Comparison of ENCODE assay signal across 1 cellular context in the genomic region with DNA sequence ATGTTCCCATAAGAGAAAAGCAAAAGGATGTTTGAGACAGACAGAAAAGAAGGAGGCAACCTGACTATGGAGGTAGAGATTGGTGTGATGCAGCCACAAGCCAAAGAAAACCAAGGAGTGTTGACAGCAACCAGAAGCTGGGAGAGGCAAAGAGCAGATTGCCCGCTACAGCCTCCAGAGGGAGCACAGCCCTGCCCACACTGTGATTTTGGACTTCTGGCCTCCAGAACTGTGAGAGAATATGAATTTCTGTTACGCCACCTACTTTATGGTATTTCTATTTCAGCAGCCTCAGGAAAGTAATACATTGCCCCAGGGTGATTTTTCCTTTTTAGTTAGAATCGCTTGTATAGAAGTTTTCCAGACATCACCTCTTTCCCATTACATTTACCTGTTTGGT.
TF ChIP-seq lines count a peak whose summit lies in the region.

No MANE protein-coding gene starts in this region.

TF ChIP-seq in GM23338, 12 proteins besides CTCF, POLR2A, EP300 and RAD21 (continued from another document):
- TF ChIP-seq, protein P1, sequence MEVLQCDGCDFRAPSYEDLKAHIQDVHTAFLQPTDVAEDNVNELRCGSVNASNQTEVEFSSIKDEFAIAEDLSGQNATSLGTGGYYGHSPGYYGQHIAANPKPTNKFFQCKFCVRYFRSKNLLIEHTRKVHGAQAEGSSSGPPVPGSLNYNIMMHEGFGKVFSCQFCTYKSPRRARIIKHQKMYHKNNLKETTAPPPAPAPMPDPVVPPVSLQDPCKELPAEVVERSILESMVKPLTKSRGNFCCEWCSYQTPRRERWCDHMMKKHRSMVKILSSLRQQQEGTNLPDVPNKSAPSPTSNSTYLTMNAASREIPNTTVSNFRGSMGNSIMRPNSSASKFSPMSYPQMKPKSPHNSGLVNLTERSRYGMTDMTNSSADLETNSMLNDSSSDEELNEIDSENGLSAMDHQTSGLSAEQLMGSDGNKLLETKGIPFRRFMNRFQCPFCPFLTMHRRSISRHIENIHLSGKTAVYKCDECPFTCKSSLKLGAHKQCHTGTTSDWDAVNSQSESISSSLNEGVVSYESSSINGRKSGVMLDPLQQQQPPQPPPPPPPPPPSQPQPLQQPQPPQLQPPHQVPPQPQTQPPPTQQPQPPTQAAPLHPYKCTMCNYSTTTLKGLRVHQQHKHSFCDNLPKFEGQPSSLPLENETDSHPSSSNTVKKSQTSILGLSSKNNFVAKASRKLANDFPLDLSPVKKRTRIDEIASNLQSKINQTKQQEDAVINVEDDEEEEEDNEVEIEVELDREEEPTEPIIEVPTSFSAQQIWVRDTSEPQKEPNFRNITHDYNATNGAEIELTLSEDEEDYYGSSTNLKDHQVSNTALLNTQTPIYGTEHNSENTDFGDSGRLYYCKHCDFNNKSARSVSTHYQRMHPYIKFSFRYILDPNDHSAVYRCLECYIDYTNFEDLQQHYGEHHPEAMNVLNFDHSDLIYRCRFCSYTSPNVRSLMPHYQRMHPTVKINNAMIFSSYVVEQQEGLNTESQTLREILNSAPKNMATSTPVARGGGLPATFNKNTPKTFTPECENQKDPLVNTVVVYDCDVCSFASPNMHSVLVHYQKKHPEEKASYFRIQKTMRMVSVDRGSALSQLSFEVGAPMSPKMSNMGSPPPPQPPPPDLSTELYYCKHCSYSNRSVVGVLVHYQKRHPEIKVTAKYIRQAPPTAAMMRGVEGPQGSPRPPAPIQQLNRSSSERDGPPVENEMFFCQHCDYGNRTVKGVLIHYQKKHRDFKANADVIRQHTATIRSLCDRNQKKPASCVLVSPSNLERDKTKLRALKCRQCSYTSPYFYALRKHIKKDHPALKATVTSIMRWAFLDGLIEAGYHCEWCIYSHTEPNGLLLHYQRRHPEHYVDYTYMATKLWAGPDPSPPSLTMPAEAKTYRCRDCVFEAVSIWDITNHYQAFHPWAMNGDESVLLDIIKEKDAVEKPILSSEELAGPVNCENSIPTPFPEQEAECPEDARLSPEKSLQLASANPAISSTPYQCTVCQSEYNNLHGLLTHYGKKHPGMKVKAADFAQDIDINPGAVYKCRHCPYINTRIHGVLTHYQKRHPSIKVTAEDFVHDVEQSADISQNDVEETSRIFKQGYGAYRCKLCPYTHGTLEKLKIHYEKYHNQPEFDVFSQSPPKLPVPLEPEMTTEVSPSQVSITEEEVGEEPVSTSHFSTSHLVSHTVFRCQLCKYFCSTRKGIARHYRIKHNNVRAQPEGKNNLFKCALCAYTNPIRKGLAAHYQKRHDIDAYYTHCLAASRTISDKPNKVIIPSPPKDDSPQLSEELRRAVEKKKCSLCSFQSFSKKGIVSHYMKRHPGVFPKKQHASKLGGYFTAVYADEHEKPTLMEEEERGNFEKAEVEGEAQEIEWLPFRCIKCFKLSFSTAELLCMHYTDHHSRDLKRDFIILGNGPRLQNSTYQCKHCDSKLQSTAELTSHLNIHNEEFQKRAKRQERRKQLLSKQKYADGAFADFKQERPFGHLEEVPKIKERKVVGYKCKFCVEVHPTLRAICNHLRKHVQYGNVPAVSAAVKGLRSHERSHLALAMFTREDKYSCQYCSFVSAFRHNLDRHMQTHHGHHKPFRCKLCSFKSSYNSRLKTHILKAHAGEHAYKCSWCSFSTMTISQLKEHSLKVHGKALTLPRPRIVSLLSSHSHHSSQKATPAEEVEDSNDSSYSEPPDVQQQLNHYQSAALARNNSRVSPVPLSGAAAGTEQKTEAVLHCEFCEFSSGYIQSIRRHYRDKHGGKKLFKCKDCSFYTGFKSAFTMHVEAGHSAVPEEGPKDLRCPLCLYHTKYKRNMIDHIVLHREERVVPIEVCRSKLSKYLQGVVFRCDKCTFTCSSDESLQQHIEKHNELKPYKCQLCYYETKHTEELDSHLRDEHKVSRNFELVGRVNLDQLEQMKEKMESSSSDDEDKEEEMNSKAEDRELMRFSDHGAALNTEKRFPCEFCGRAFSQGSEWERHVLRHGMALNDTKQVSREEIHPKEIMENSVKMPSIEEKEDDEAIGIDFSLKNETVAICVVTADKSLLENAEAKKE (CRISPR knock-in tag; IDR thresholded peaks at IDR 0.05): no peak
- TF ChIP-seq ZNF331 (CRISPR knock-in tag; IDR thresholded peaks at IDR 0.05; ENCODE audit: low read depth) (no peak), EZH2 (IDR thresholded peaks at IDR 0.05; ENCODE audit: low read depth, unreplicated experiment) (no peak), STAT1 (IDR thresholded peaks at IDR 0.05; ENCODE audit: unreplicated experiment) (no peak), JUNB (IDR thresholded peaks at IDR 0.05; ENCODE audit: unreplicated experiment) (no peak)
- TF ChIP-seq, protein P2, sequence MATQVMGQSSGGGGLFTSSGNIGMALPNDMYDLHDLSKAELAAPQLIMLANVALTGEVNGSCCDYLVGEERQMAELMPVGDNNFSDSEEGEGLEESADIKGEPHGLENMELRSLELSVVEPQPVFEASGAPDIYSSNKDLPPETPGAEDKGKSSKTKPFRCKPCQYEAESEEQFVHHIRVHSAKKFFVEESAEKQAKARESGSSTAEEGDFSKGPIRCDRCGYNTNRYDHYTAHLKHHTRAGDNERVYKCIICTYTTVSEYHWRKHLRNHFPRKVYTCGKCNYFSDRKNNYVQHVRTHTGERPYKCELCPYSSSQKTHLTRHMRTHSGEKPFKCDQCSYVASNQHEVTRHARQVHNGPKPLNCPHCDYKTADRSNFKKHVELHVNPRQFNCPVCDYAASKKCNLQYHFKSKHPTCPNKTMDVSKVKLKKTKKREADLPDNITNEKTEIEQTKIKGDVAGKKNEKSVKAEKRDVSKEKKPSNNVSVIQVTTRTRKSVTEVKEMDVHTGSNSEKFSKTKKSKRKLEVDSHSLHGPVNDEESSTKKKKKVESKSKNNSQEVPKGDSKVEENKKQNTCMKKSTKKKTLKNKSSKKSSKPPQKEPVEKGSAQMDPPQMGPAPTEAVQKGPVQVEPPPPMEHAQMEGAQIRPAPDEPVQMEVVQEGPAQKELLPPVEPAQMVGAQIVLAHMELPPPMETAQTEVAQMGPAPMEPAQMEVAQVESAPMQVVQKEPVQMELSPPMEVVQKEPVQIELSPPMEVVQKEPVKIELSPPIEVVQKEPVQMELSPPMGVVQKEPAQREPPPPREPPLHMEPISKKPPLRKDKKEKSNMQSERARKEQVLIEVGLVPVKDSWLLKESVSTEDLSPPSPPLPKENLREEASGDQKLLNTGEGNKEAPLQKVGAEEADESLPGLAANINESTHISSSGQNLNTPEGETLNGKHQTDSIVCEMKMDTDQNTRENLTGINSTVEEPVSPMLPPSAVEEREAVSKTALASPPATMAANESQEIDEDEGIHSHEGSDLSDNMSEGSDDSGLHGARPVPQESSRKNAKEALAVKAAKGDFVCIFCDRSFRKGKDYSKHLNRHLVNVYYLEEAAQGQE (IDR thresholded peaks at IDR 0.05; ENCODE audit: unreplicated experiment): no peak
- TF ChIP-seq, protein P3, sequence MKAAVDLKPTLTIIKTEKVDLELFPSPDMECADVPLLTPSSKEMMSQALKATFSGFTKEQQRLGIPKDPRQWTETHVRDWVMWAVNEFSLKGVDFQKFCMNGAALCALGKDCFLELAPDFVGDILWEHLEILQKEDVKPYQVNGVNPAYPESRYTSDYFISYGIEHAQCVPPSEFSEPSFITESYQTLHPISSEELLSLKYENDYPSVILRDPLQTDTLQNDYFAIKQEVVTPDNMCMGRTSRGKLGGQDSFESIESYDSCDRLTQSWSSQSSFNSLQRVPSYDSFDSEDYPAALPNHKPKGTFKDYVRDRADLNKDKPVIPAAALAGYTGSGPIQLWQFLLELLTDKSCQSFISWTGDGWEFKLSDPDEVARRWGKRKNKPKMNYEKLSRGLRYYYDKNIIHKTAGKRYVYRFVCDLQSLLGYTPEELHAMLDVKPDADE (IDR thresholded peaks at IDR 0.05): no peak
